Comparison of ENCODE assay signal across 16 cellular contexts in the genomic region with DNA sequence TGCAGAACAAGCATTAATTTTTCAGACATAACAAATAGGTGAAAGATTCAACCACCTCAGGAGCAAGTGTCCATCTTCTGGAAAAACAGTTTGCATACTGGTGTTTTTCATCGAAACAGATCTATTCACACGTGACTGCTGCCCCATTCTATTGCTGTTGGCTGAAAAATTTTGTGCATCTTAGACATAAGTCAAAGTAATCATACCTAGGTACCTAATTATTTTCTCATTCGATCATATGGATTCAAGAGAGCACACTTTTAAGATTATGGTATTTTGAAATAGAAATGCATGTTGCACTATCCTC.
DNase-seq lines count a peak whose midpoint lies in the region; ATAC-seq and TF ChIP-seq lines count a peak whose summit lies in the region.
"Had no signal": no experiment of that assay in that cellular context is flagged by ENCODE, and none has a peak within 500 bp of the region (broad histone marks: within the 10 kb centered on the region; RNA-seq: fewer than 3 reads in every experiment).

No MANE protein-coding gene starts in this region.

- H3K79me2 ChIP-seq in neural progenitor cell (ENCODE audit: low read depth): no peaks in the 10 kb centered on the region

- peaks cover 6% of the 10 kb centered on the region for H3K36me3 Mint-ChIP-seq in neural progenitor cell
- H3K36me3 Mint-ChIP-seq: CD4-positive, CD25-positive, alpha-beta regulatory T cell; CD8-positive, alpha-beta memory T cell had no signal

- H3F3A ChIP-seq in neural progenitor cell (ENCODE audit: low read depth): peaks cover 9% of the 10 kb centered on the region

- H3K27ac Mint-ChIP-seq in neural progenitor cell: no peak overlapping the region
- H3K27ac Mint-ChIP-seq: CD4-positive, CD25-positive, alpha-beta regulatory T cell; CD8-positive, alpha-beta memory T cell; HFFc6 had no signal

- H3K36me3 ChIP-seq in endocrine pancreas (ENCODE audit: control insufficient read depth, insufficient read depth, low read length): no peaks in the 10 kb centered on the region
- no peaks in the 10 kb centered on the region for H3K36me3 ChIP-seq in neural progenitor cell
- no peaks in the 10 kb centered on the region for H3K36me3 ChIP-seq in gastroesophageal sphincter
- H3K36me3 ChIP-seq: BE2C had no signal

- H3K4me1 ChIP-seq in endocrine pancreas (ENCODE audit: control insufficient read depth, insufficient read depth, low read length) (peaks cover 5% of the 10 kb centered on the region), neural progenitor cell (peaks cover 42% of the 10 kb centered on the region), gastroesophageal sphincter (no peaks in the 10 kb centered on the region)
- H3K4me1 ChIP-seq: BE2C had no signal

- peaks cover 16% of the 10 kb centered on the region for H3K9me3 Mint-ChIP-seq in neural progenitor cell
- H3K9me3 Mint-ChIP-seq: HFFc6 had no signal

- no peak for ATAC-seq in gastroesophageal sphincter
- ATAC-seq: HCT116, K562 had no signal

- peak overlapping the region; percentile 55 for H3K4me2 ChIP-seq in neural progenitor cell

- H3K4me3 ChIP-seq in endocrine pancreas (ENCODE audit: control insufficient read depth, insufficient read depth, low read length): peak overlapping the region; percentile 23
- H3K4me3 ChIP-seq in neural progenitor cell: no peak overlapping the region
- H3K4me3 ChIP-seq in gastroesophageal sphincter: no peak overlapping the region
- H3K4me3 ChIP-seq: K562 had no signal

- 62 to 86% methylated on average over 3 of the region's 3 CpGs for WGBS in gastroesophageal sphincter (ENCODE audit: low coverage in 1 of 2), 2 donors

- H3K9ac ChIP-seq in endocrine pancreas (ENCODE audit: control insufficient read depth, insufficient read depth, low read length) (no peak overlapping the region), neural progenitor cell (no peak overlapping the region)

- TF ChIP-seq EP300 in Ishikawa (IDR thresholded peaks at IDR 0.05; ENCODE audit: borderline replicate concordance): no peak
- TF ChIP-seq EP300 in gastroesophageal sphincter (IDR thresholded peaks at IDR 0.05): no peak

- H3K4me1 Mint-ChIP-seq in neural progenitor cell: peaks cover 61% of the 10 kb centered on the region
- H3K4me1 Mint-ChIP-seq: CD4-positive, CD25-positive, alpha-beta regulatory T cell; CD8-positive, alpha-beta memory T cell had no signal

- H3K4me3 Mint-ChIP-seq in neural progenitor cell: no peak overlapping the region
- H3K4me3 Mint-ChIP-seq: CD4-positive, CD25-positive, alpha-beta regulatory T cell; CD8-positive, alpha-beta memory T cell; HFFc6 had no signal

- H3K27ac ChIP-seq in neural progenitor cell (no peak overlapping the region), gastroesophageal sphincter (no peak overlapping the region)

- no peak overlapping the region for H2AFZ ChIP-seq in neural progenitor cell (replicated peaks)

- H3K27me3 Mint-ChIP-seq in neural progenitor cell (ENCODE audit: insufficient read depth, low read depth): peaks cover 10% of the 10 kb centered on the region
- H3K27me3 Mint-ChIP-seq: CD4-positive, CD25-positive, alpha-beta regulatory T cell; CD8-positive, alpha-beta memory T cell had no signal

- TF ChIP-seq POLR2A in gastroesophageal sphincter (IDR thresholded peaks at IDR 0.05): no peak

- no peaks in the 10 kb centered on the region for H3K27me3 ChIP-seq in endocrine pancreas (ENCODE audit: control insufficient read depth, insufficient read depth, low read length)
- no peaks in the 10 kb centered on the region for H3K27me3 ChIP-seq in neural progenitor cell
- no peaks in the 10 kb centered on the region for H3K27me3 ChIP-seq in gastroesophageal sphincter
- H3K27me3 ChIP-seq: BE2C had no signal

- H3K9me3 ChIP-seq in endocrine pancreas (ENCODE audit: control insufficient read depth, low read length): no peaks in the 10 kb centered on the region
- H3K9me3 ChIP-seq in neural progenitor cell (ENCODE audit: low read depth): no peaks in the 10 kb centered on the region
- H3K9me3 ChIP-seq in gastroesophageal sphincter: no peaks in the 10 kb centered on the region
- H3K9me3 ChIP-seq: BE2C, Caco-2 had no signal

- no peak for DNase-seq in neural progenitor cell (ENCODE audit: low spot score)
- no peak for DNase-seq in COR-L47 (lab: John Stamatoyannopoulos, UW)
- no peak for DNase-seq in kidney glomerular epithelial cell (lab: John Stamatoyannopoulos, UW)
- DNase-seq: BE2C; C1 segment of cervical spinal cord; Caco-2; CD4-positive, CD25-positive, alpha-beta regulatory T cell; CD8-positive, alpha-beta memory T cell; GOT3; H7; HFFc6 had no signal

- TF ChIP-seq CTCF in neural progenitor cell (IDR thresholded peaks at IDR 0.05) (no peak), gastroesophageal sphincter (IDR thresholded peaks at IDR 0.05) (no peak)

- no peak for TF ChIP-seq RAD21 in Ishikawa (IDR thresholded peaks at IDR 0.05; ENCODE audit: low read depth)

- H4K20me1 ChIP-seq in neural progenitor cell (ENCODE audit: low read depth): no peaks in the 10 kb centered on the region

TF ChIP-seq in Ishikawa, 13 proteins besides CTCF, POLR2A, EP300 and RAD21:
- peak; percentile 62; the same call in 1 of the 2 replicates for TF ChIP-seq MAX (IDR thresholded peaks at IDR 0.05)
- no peak for TF ChIP-seq FOXM1 (IDR thresholded peaks at IDR 0.05; ENCODE audit: borderline replicate concordance, low read depth)
- TF ChIP-seq ZBTB7A (IDR thresholded peaks at IDR 0.05; ENCODE audit: low read depth): no peak
- no peak; the same call in 1 of the 2 replicates for TF ChIP-seq TCF12 (IDR thresholded peaks at IDR 0.05; ENCODE audit: low read depth)
- TF ChIP-seq, protein P1, sequence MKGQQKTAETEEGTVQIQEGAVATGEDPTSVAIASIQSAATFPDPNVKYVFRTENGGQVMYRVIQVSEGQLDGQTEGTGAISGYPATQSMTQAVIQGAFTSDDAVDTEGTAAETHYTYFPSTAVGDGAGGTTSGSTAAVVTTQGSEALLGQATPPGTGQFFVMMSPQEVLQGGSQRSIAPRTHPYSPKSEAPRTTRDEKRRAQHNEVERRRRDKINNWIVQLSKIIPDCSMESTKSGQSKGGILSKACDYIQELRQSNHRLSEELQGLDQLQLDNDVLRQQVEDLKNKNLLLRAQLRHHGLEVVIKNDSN (IDR thresholded peaks at IDR 0.05): peak; percentile 77
